ENCODE assay signal across 29 cellular contexts in the genomic region with DNA sequence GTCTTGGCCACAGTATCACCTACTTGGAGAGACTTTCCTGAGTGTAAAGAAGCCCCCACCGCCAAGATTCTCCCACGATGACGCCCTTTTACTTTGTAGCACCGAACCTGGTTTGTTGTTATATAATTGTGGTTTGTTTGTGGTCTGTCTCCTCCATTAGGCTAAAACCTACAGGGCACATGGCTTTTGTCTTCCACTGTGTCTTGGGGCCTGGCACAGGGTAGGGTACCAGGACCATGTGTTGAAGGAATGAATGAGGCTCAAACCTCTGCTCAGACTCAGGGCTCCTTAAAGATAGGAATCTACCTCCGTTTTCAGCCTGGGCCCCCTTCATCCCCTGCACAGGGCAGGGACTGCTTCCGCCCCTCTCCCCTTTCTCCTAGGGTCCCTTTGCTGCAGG. TPM values are rescaled to one million over a fixed set of nuclear protein-coding genes. Genes with fewer than 3 reads are reported as not detected.
DNase-seq lines count a peak whose midpoint lies in the region; ATAC-seq and TF ChIP-seq lines count a peak whose summit lies in the region.
"Had no signal": no experiment of that assay in that cellular context is flagged by ENCODE, and none has a peak within 500 bp of the region (broad histone marks: within the 10 kb centered on the region; RNA-seq: fewer than 3 reads in every experiment).

No MANE protein-coding gene starts in this region.

- DNase-seq in CD4-positive, CD25-positive, alpha-beta regulatory T cell = no peak
- peak; percentile 17 for DNase-seq in central memory CD4-positive, alpha-beta T cell
- DNase-seq in activated T-cell treated with anti-CD3 and anti-CD28 coated beads, Interleukin-2, amount 50 U/mL, for 1 hour = no peak
- DNase-seq in activated naive CD4-positive, alpha-beta T cell (lab: John Stamatoyannopoulos, UW) = no peak
- DNase-seq in AG20443 (ENCODE audit: low spot score) = no peak
- no peak for DNase-seq in WERI-Rb-1
- DNase-seq: activated CD4-positive, alpha-beta T cell treated with anti-CD3 and anti-CD28 coated beads, Interleukin-2, amount 10 ng/mL, durations not matched to agents 7 days and 5 days; activated naive CD4-positive, alpha-beta T cell treated with anti-CD3 and anti-CD28 coated beads, Interleukin-2, amount 10 ng/mL, durations not matched to agents 7 days and 5 days; activated T-cell treated with anti-CD3 and anti-CD28 coated beads, Interleukin-2, amount 50 U/mL, for 72 hours; amniotic stem cell; DMS79; effector CD4-positive, alpha-beta T cell; GDM1; GOT3; mammary epithelial cell; NCI-H1092; NCI-H446 treated with DMSO at 0.1 percent for 48 hours; NCI-H82; posterior cingulate gyrus; small intestine; stomach; T1000; tibial artery had no signal

- H3K4me1 Mint-ChIP-seq in CD4-positive, CD25-positive, alpha-beta regulatory T cell = peaks cover 0 to 33% (median 11%) of the 10 kb centered on the region in 4 donors
- H3K4me1 Mint-ChIP-seq in IgD-negative memory B cell = peaks cover 68 to 87% (median 74%) of the 10 kb centered on the region in 3 donors

- H3F3A ChIP-seq in neural cell (ENCODE audit: insufficient read depth, low read length, poor library complexity, severe bottlenecking) = no peaks in the 10 kb centered on the region

- H3K4me3 ChIP-seq in CD4-positive, CD25-positive, alpha-beta regulatory T cell (ENCODE audit: low read depth, low read length) = no peak overlapping the region
- H3K4me3 ChIP-seq in neural cell (ENCODE audit: low read length) = no peak overlapping the region
- no peak overlapping the region for H3K4me3 ChIP-seq in WERI-Rb-1 (ENCODE audit: low read depth, low read length)
- H3K4me3 ChIP-seq: SJSA1, stomach, tibial artery had no signal

- H3K9ac ChIP-seq in neural cell (ENCODE audit: low read length) = no peak overlapping the region

- no peaks in the 10 kb centered on the region for H3K36me3 ChIP-seq in CD4-positive, CD25-positive, alpha-beta regulatory T cell (ENCODE audit: control insufficient read depth, insufficient read depth, low read length)
- H3K36me3 ChIP-seq in neural cell (ENCODE audit: insufficient read depth, low read length) (no peaks in the 10 kb centered on the region), WERI-Rb-1 (no peaks in the 10 kb centered on the region)
- H3K36me3 ChIP-seq: right atrium auricular region, SJSA1, stomach, tibial artery had no signal

- no peaks in the 10 kb centered on the region for H3K27me3 Mint-ChIP-seq in CD4-positive, CD25-positive, alpha-beta regulatory T cell
- no peaks in the 10 kb centered on the region for H3K27me3 Mint-ChIP-seq in IgD-negative memory B cell

- peaks cover 3% of the 10 kb centered on the region for H3K36me3 Mint-ChIP-seq in CD4-positive, CD25-positive, alpha-beta regulatory T cell
- no peaks in the 10 kb centered on the region for H3K36me3 Mint-ChIP-seq in IgD-negative memory B cell
- H3K36me3 Mint-ChIP-seq: activated naive CD4-positive, alpha-beta T cell treated with anti-CD3 and anti-CD28 coated beads, Interleukin-2, amount 10 ng/mL, durations not matched to agents 7 days and 5 days had no signal

- no peak for ATAC-seq in CD4-positive, CD25-positive, alpha-beta regulatory T cell (ENCODE audit: low read depth in 2 of 2)
- ATAC-seq: activated T-cell treated with anti-CD3 and anti-CD28 coated beads, Interleukin-2, amount 50 U/mL, for 72 hours had no signal

- peak overlapping the region in 2 of 3 donors; percentile 48 to 75 for H3K27ac Mint-ChIP-seq in CD4-positive, CD25-positive, alpha-beta regulatory T cell
- peak overlapping the region; percentile 49 to 99 (median 56) for H3K27ac Mint-ChIP-seq in IgD-negative memory B cell
- H3K27ac Mint-ChIP-seq: activated CD4-positive, alpha-beta T cell treated with anti-CD3 and anti-CD28 coated beads, Interleukin-2, amount 10 ng/mL, durations not matched to agents 7 days and 5 days; activated naive CD4-positive, alpha-beta T cell treated with anti-CD3 and anti-CD28 coated beads, Interleukin-2, amount 10 ng/mL, durations not matched to agents 7 days and 5 days; activated T-cell treated with anti-CD3 and anti-CD28 coated beads, Interleukin-2, amount 50 U/mL, for 72 hours had no signal

- no peak overlapping the region for H2AFZ ChIP-seq in neural cell (ENCODE audit: low read depth, low read length)

- no peak for TF ChIP-seq EP300 in neural cell (conservative IDR thresholded peaks at IDR 0.05; ENCODE audit: poor library complexity, severe bottlenecking)

- H4K20me1 ChIP-seq in neural cell (ENCODE audit: insufficient read depth) = no peaks in the 10 kb centered on the region

- H3K4me3 Mint-ChIP-seq in CD4-positive, CD25-positive, alpha-beta regulatory T cell = no peak overlapping the region
- H3K4me3 Mint-ChIP-seq in IgD-negative memory B cell = peak overlapping the region in 3 of 4 donors; percentile 2 to 73 (median 20)
- H3K4me3 Mint-ChIP-seq: activated CD4-positive, alpha-beta T cell treated with anti-CD3 and anti-CD28 coated beads, Interleukin-2, amount 10 ng/mL, durations not matched to agents 7 days and 5 days; activated naive CD4-positive, alpha-beta T cell treated with anti-CD3 and anti-CD28 coated beads, Interleukin-2, amount 10 ng/mL, durations not matched to agents 7 days and 5 days; activated T-cell treated with anti-CD3 and anti-CD28 coated beads, Interleukin-2, amount 50 U/mL, for 72 hours had no signal

- no peaks in the 10 kb centered on the region for H3K9me3 ChIP-seq in CD4-positive, CD25-positive, alpha-beta regulatory T cell (ENCODE audit: control insufficient read depth in 2 of 2, low read length in 2 of 2)
- H3K9me3 ChIP-seq in neural cell (ENCODE audit: low read length) = no peaks in the 10 kb centered on the region
- H3K9me3 ChIP-seq in WERI-Rb-1 (ENCODE audit: severe bottlenecking) = peaks cover 3% of the 10 kb centered on the region
- H3K9me3 ChIP-seq: right atrium auricular region, SJSA1, stomach, tibial artery had no signal

- no peaks in the 10 kb centered on the region for H3K9me3 Mint-ChIP-seq in CD4-positive, CD25-positive, alpha-beta regulatory T cell
- no peaks in the 10 kb centered on the region for H3K9me3 Mint-ChIP-seq in IgD-negative memory B cell
- H3K9me3 Mint-ChIP-seq: activated CD4-positive, alpha-beta T cell treated with anti-CD3 and anti-CD28 coated beads, Interleukin-2, amount 10 ng/mL, durations not matched to agents 7 days and 5 days; activated naive CD4-positive, alpha-beta T cell treated with anti-CD3 and anti-CD28 coated beads, Interleukin-2, amount 10 ng/mL, durations not matched to agents 7 days and 5 days; activated T-cell treated with anti-CD3 and anti-CD28 coated beads, Interleukin-2, amount 50 U/mL, for 72 hours had no signal

- H3K27me3 ChIP-seq in CD4-positive, CD25-positive, alpha-beta regulatory T cell (ENCODE audit: control insufficient read depth, insufficient read depth, low read length) = no peaks in the 10 kb centered on the region
- H3K27me3 ChIP-seq in neural cell (ENCODE audit: insufficient read depth, low read depth, low read length) (no peaks in the 10 kb centered on the region), WERI-Rb-1 (ENCODE audit: insufficient read depth, low read depth, severe bottlenecking) (peaks cover 9% of the 10 kb centered on the region)
- H3K27me3 ChIP-seq: right atrium auricular region, SJSA1 had no signal

- H3K4me1 ChIP-seq in CD4-positive, CD25-positive, alpha-beta regulatory T cell (ENCODE audit: control insufficient read depth, insufficient read depth, low read length, poor library complexity, severe bottlenecking) = no peaks in the 10 kb centered on the region
- H3K4me1 ChIP-seq: right atrium auricular region, stomach, tibial artery had no signal

- no peak for TF ChIP-seq CTCF in neural cell (IDR thresholded peaks at IDR 0.05; ENCODE audit: poor library complexity, severe bottlenecking)
- no peak for TF ChIP-seq CTCF in WERI-Rb-1 (IDR thresholded peaks at IDR 0.05; ENCODE audit: low read depth, low read length)

- no peak for TF ChIP-seq RAD21 in neural cell (conservative IDR thresholded peaks at IDR 0.05)

- H3K79me2 ChIP-seq in neural cell (replicated peaks; ENCODE audit: insufficient read depth, low read length) = no peaks in the 10 kb centered on the region

- no peak overlapping the region for H3K27ac ChIP-seq in CD4-positive, CD25-positive, alpha-beta regulatory T cell (ENCODE audit: insufficient read depth, low read length, poor library complexity, severe bottlenecking)
- H3K27ac ChIP-seq in neural cell (ENCODE audit: low read length) = peak overlapping the region; percentile 48
- H3K27ac ChIP-seq in WERI-Rb-1 = no peak overlapping the region
- H3K27ac ChIP-seq: epithelial cell of prostate, right atrium auricular region, RWPE1, SJSA1, stomach, tibial artery had no signal

- H3K9me2 ChIP-seq in neural cell (ENCODE audit: insufficient read depth, low read length) = no peaks in the 10 kb centered on the region

- H3K4me2 ChIP-seq in neural cell (ENCODE audit: low read length) = no peak overlapping the region

TF ChIP-seq in neural cell, 6 proteins besides CTCF, POLR2A, EP300 and RAD21 (continues in another document):
- TF ChIP-seq SMC3 (conservative IDR thresholded peaks at IDR 0.05; ENCODE audit: poor library complexity) (no peak), TAF1 (IDR thresholded peaks at IDR 0.05; ENCODE audit: low read depth) (no peak), EZH2 (IDR thresholded peaks at IDR 0.05; ENCODE audit: borderline replicate concordance, insufficient read depth, low read length, poor library complexity, severe bottlenecking) (no peak), MXI1 (conservative IDR thresholded peaks at IDR 0.05; ENCODE audit: poor library complexity, severe bottlenecking) (no peak)

RNA-seq across cellular contexts. Expression of gene CCDC167, which starts 59.4 kb away (rescaled TPM):
- 43.6 TPM for total RNA-seq in CD4-positive, CD25-positive, alpha-beta regulatory T cell
- 100 to 1,000 TPM; 172 to 274 (median 229) TPM for polyA plus RNA-seq in CD4-positive, CD25-positive, alpha-beta regulatory T cell
- polyA plus RNA-seq in IgD-negative memory B cell (82.4 TPM), neural cell (207 and 220 TPM in 2 replicates)
- polyA minus RNA-seq in neural cell = 35.5 and 45.4 TPM in 2 replicates

Comparison
In these comparisons a context has a peak if more than half of its experiments do, and no peak if none do; other contexts are left out.
1. H3K4me3 Mint-ChIP-seq: peak in IgD-negative memory B cell (3 of 4); none in CD4-positive, CD25-positive, alpha-beta regulatory T cell (0 of 4).